ENCODE assay signal across 17 cellular contexts in the genomic region with DNA sequence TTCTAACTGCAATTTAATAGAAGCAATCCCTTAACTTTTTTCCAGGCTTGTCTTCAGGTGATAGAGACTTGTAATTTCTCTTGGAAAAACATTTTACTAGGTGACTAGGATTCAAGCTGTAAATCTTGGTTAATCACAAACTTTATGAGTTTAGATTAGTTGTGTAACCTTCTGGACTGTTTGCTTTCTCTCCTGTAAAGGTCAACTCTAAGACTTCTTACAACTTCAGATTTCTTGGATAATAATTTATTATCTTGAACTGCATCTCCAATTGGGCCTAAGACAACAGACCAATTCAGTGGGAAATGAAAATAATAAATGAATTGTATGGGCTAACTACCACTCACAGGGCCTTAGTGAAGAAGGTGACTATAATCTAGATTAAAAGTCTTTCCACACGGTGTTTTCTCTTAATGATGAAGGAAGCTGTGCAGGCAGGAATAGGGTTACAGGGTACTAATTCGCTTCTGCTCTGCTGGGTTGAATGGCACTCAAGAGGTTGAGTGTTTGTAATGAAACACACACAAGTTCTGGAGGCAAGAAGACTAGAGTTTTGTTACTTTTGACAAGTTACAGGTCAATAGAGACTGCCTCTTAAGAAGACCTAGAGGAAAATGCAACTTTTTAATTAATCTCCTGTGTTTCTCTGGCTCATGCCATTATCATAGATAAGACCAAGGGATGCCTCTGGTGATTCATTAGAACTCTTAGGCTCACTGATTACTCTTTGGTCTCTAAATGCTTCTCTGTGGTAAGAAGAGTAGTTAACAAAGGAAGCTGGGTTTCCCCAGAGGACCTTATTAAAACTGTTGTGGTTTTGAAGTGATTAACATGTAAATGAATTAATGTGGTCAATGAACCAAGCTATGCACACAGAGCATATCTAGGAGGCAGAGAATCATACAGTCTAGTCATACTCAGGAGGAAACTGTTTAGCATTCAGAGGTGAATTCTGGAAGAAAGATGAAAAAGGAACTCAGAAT. TPM values are rescaled to one million over a fixed set of nuclear protein-coding genes. Genes with fewer than 3 reads are reported as not detected.
DNase-seq lines count a peak whose midpoint lies in the region; ATAC-seq, FAIRE-seq and TF ChIP-seq lines count a peak whose summit lies in the region.
"Had no signal": no experiment of that assay in that cellular context is flagged by ENCODE, and none has a peak within 500 bp of the region (broad histone marks: within the 10 kb centered on the region; RNA-seq: fewer than 3 reads in every experiment).

No MANE protein-coding gene starts in this region.

- no peaks in the 10 kb centered on the region for H3K36me3 ChIP-seq in CD8-positive, alpha-beta T cell (ENCODE audit: insufficient read depth, low read length)
- H3K36me3 ChIP-seq in mucosa of descending colon (ENCODE audit: low read depth), result no peaks in the 10 kb centered on the region
- H3K36me3 ChIP-seq: right lobe of liver, stomach had no signal

- H3K4me3 ChIP-seq in CD8-positive, alpha-beta T cell (ENCODE audit: low read depth, low read length), result no peak overlapping the region
- H3K4me3 ChIP-seq in mucosa of descending colon, result no peak overlapping the region
- H3K4me3 ChIP-seq: right lobe of liver, stomach had no signal

- no peak overlapping the region for H3K4me3 Mint-ChIP-seq in CD8-positive, alpha-beta T cell
- H3K4me3 Mint-ChIP-seq in activated T-helper 17 cell treated with anti-CD3 and anti-CD28 coated beads, Interleukin-2, amount 50 U/mL, for 72 hours, result peak overlapping the region; percentile 13
- H3K4me3 Mint-ChIP-seq: HFFc6, naive B cell had no signal

- H3K4me1 Mint-ChIP-seq in CD8-positive, alpha-beta T cell (ENCODE audit: low read depth), result peaks cover 13% of the 10 kb centered on the region
- H3K4me1 Mint-ChIP-seq in activated T-helper 17 cell treated with anti-CD3 and anti-CD28 coated beads, Interleukin-2, amount 50 U/mL, for 72 hours, result peaks cover 14% of the 10 kb centered on the region
- H3K4me1 Mint-ChIP-seq: naive B cell had no signal

- CTCF ChIA-PET in CD8-positive, alpha-beta T cell (lab: Charles Lee), result interaction anchor here (0.9 kb wide), 1 partner anchor 31 kb away, joined by 3 read pairs; no protein-coding TSS in a partner anchor

- H3K36me3 Mint-ChIP-seq in CD8-positive, alpha-beta T cell, result no peaks in the 10 kb centered on the region
- no peaks in the 10 kb centered on the region for H3K36me3 Mint-ChIP-seq in activated T-helper 17 cell treated with anti-CD3 and anti-CD28 coated beads, Interleukin-2, amount 50 U/mL, for 72 hours (ENCODE audit: low read depth)

- ATAC-seq in CD8-positive, alpha-beta T cell, result peak; percentile 85
- ATAC-seq in GM21619 (IDR thresholded peaks at IDR 0.05; ENCODE audit: unreplicated experiment) (peak; percentile 62), mucosa of descending colon (peak; percentile 84), GM19035 (IDR thresholded peaks at IDR 0.05; ENCODE audit: unreplicated experiment) (no peak), GM21737 (IDR thresholded peaks at IDR 0.05; ENCODE audit: unreplicated experiment) (no peak)
- peak; percentile 98 for ATAC-seq in activated T-helper 17 cell treated with anti-CD3 and anti-CD28 coated beads, Interleukin-2, amount 50 U/mL, for 72 hours (replicated peaks)
- ATAC-seq: right lobe of liver had no signal

- no peak overlapping the region for H3K27ac ChIP-seq in CD8-positive, alpha-beta T cell (ENCODE audit: low read depth, low read length)
- H3K27ac ChIP-seq: right lobe of liver, stomach had no signal

- intact Hi-C loops in CD8-positive, alpha-beta T cell (cut with DNase I, micrococcal nuclease), result no loop called here
- intact Hi-C loops in mucosa of descending colon (cut with DNase I, micrococcal nuclease), result no loop called here

- peaks cover 17% of the 10 kb centered on the region for H3K27me3 Mint-ChIP-seq in CD8-positive, alpha-beta T cell (ENCODE audit: low read depth)
- H3K27me3 Mint-ChIP-seq in activated T-helper 17 cell treated with anti-CD3 and anti-CD28 coated beads, Interleukin-2, amount 50 U/mL, for 72 hours, result peaks cover 9% of the 10 kb centered on the region

- FAIRE-seq in H54 (lab: Jason Lieb, UNC), result no peak

- no peaks in the 10 kb centered on the region for H3K9me3 Mint-ChIP-seq in CD8-positive, alpha-beta T cell
- no peaks in the 10 kb centered on the region for H3K9me3 Mint-ChIP-seq in activated T-helper 17 cell treated with anti-CD3 and anti-CD28 coated beads, Interleukin-2, amount 50 U/mL, for 72 hours

- H3K4me1 ChIP-seq in CD8-positive, alpha-beta T cell (ENCODE audit: insufficient read depth, low read length), result peaks cover 10% of the 10 kb centered on the region
- H3K4me1 ChIP-seq in mucosa of descending colon (ENCODE audit: low read depth), result peaks cover 22% of the 10 kb centered on the region
- H3K4me1 ChIP-seq: right lobe of liver, stomach had no signal

- TF ChIP-seq CTCF in CD8-positive, alpha-beta T cell (IDR thresholded peaks at IDR 0.05), result no peak
- no peak for TF ChIP-seq CTCF in mucosa of descending colon (IDR thresholded peaks at IDR 0.05)

- H3K27ac Mint-ChIP-seq in CD8-positive, alpha-beta T cell, result no peak overlapping the region
- peak overlapping the region; percentile 45 for H3K27ac Mint-ChIP-seq in activated T-helper 17 cell treated with anti-CD3 and anti-CD28 coated beads, Interleukin-2, amount 50 U/mL, for 72 hours
- H3K27ac Mint-ChIP-seq: HFFc6, naive B cell had no signal

- TF ChIP-seq POLR2A in H54 (IDR thresholded peaks at IDR 0.05; ENCODE audit: low read depth, low read length), result no peak

- DNase-seq in CD8-positive, alpha-beta T cell, result no peak
- DNase-seq in mucosa of descending colon, result no peak
- no peak for DNase-seq in H54 (ENCODE audit: insufficient read length, low spot score)
- DNase-seq in NCI-H774 (lab: John Stamatoyannopoulos, UW), result no peak
- DNase-seq: activated CD4-positive, alpha-beta T cell treated with anti-CD3 and anti-CD28 coated beads, Interleukin-2, amount 50 U/mL, for 48 hours; cerebellar nuclear complex; head of caudate nucleus; HFFc6; kidney glomerular epithelial cell; naive B cell; NCI-H82; right lobe of liver; stomach had no signal

- H3K27me3 ChIP-seq in CD8-positive, alpha-beta T cell (ENCODE audit: insufficient read depth, low read length), result no peaks in the 10 kb centered on the region
- H3K27me3 ChIP-seq: right lobe of liver, stomach had no signal

- no peaks in the 10 kb centered on the region for H3K9me3 ChIP-seq in CD8-positive, alpha-beta T cell (ENCODE audit: low read length)
- H3K9me3 ChIP-seq in mucosa of descending colon, result peaks cover 5% of the 10 kb centered on the region
- H3K9me3 ChIP-seq: right lobe of liver had no signal

- POLR2A ChIA-PET in CD8-positive, alpha-beta T cell (lab: Charles Lee), result no interaction called here

RNA-seq across cellular contexts. Expression of a gene that starts 30.0 kb away (rescaled TPM):
- not detected for total RNA-seq in CD8-positive, alpha-beta T cell
- total RNA-seq in activated T-helper 17 cell treated with anti-CD3 and anti-CD28 coated beads, Interleukin-2, amount 50 U/mL, for 72 hours, result under 1 TPM; 0.09 to 0.71 TPM
- total RNA-seq in mucosa of descending colon, result not detected
- total RNA-seq: HFFc6, right lobe of liver, stomach had no signal

RNA-seq across cellular contexts. Expression of a gene that starts 50.0 kb away (rescaled TPM):
- not detected for total RNA-seq in CD8-positive, alpha-beta T cell
- total RNA-seq in activated T-helper 17 cell treated with anti-CD3 and anti-CD28 coated beads, Interleukin-2, amount 50 U/mL, for 72 hours, result not detected
- total RNA-seq in mucosa of descending colon, result not detected
- total RNA-seq: HFFc6, right lobe of liver, stomach had no signal

Comparison
In these comparisons a context has a peak if more than half of its experiments do, and no peak if none do; other contexts are left out.
1. ATAC-seq: peak in CD8-positive, alpha-beta T cell (single experiment), GM21619 (single experiment), activated T-helper 17 cell treated with anti-CD3 and anti-CD28 coated beads, Interleukin-2, amount 50 U/mL, for 72 hours (single experiment) and mucosa of descending colon (single experiment); none in GM19035 (single experiment) and GM21737 (single experiment).